Comparison of ENCODE assay signal across 8 cellular contexts in genomic region chr3:146065573-146066006, GRCh38.
DNase-seq lines count a peak whose midpoint lies in the region; ATAC-seq, FAIRE-seq and TF ChIP-seq lines count a peak whose summit lies in the region.

No MANE protein-coding gene starts in this region.

- H3K79me2 ChIP-seq in ACC112 (ENCODE audit: control insufficient read depth, insufficient read depth, low read length, unreplicated experiment) (peaks cover 6% of the 10 kb centered on the region), HepG2 (ENCODE audit: insufficient read depth, low read length) (no peaks in the 10 kb centered on the region)

- H3K27ac Mint-ChIP-seq in activated naive CD8-positive, alpha-beta T cell treated with anti-CD3 and anti-CD28 coated beads, Interleukin-2, amount 50 U/mL, for 24 hours = no peak overlapping the region

- no peaks in the 10 kb centered on the region for H3K4me1 Mint-ChIP-seq in activated naive CD8-positive, alpha-beta T cell treated with anti-CD3 and anti-CD28 coated beads, Interleukin-2, amount 50 U/mL, for 24 hours

- no peaks in the 10 kb centered on the region for H3K27me3 Mint-ChIP-seq in activated naive CD8-positive, alpha-beta T cell treated with anti-CD3 and anti-CD28 coated beads, Interleukin-2, amount 50 U/mL, for 24 hours

- DNase-seq in NCI-H1694 treated with DMSO at 0.1 percent for 48 hours (lab: John Stamatoyannopoulos, UW) (peak; percentile 46), astrocyte of the hippocampus (ENCODE audit: low read depth, low spot score) (peak; percentile 77), HepG2 (ENCODE audit: low spot score) (peak; percentile 50), urothelium cell line (ENCODE audit: low spot score) (no peak)
- no peak for DNase-seq in activated effector memory CD4-positive, alpha-beta T cell treated with anti-CD3 and anti-CD28 coated beads, Interleukin-2, amount 50 U/mL, for 16 hours
- no peak for DNase-seq in activated naive CD8-positive, alpha-beta T cell treated with anti-CD3 and anti-CD28 coated beads, Interleukin-2, amount 50 U/mL, for 24 hours

- TF ChIP-seq POLR2A in HepG2 (IDR thresholded peaks at IDR 0.05; ENCODE audit: insufficient read depth in 1 of 2, low read depth in 2 of 2, low read length in 2 of 2) = no peak

- H3K4me1 ChIP-seq in ACC112 (ENCODE audit: control insufficient read depth, insufficient read depth, low read length, unreplicated experiment) = peaks cover 21% of the 10 kb centered on the region
- H3K4me1 ChIP-seq in HepG2 (ENCODE audit: insufficient read depth, low read length) = no peaks in the 10 kb centered on the region

- H3K4me3 Mint-ChIP-seq in activated naive CD8-positive, alpha-beta T cell treated with anti-CD3 and anti-CD28 coated beads, Interleukin-2, amount 50 U/mL, for 24 hours = no peak overlapping the region

- intact Hi-C loops in HepG2 (cut with micrococcal nuclease; ENCODE audit: unreplicated experiment) = loop anchor here (1.0 to 10.0 kb wide), 5 partner anchors 95 to 579 kb away; no protein-coding TSS in a partner anchor

- TF ChIP-seq EP300 in HepG2 (IDR thresholded peaks at IDR 0.05; ENCODE audit: low read depth in 2 of 2, low read length in 2 of 2) = no peak
- no peak for TF ChIP-seq EP300 in HepG2 (CRISPR knock-in tag; IDR thresholded peaks at IDR 0.05; ENCODE audit: borderline replicate concordance)

- H3K4me3 ChIP-seq in ACC112 (ENCODE audit: low read depth, low read length) (no peak overlapping the region), HepG2 (replicated peaks in 1 of 3; ENCODE audit: insufficient read depth in 1 of 3, low read depth in 2 of 3, low read length in 3 of 3) (no peak overlapping the region)

- H3K4me2 ChIP-seq in HepG2 (ENCODE audit: low read depth, low read length) = no peak overlapping the region

- CTCF ChIA-PET in HepG2 (lab: Yijun Ruan, JAX; ENCODE audit: low intra/inter-chr PET ratio, low total read pairs) = interaction anchor here (0.7 to 2.0 kb wide), 7 partner anchors 83 to 512 kb away, joined by 3 to 24 read pairs (median 7); no protein-coding TSS in a partner anchor

- TF ChIP-seq RAD21 in HepG2 (CRISPR knock-in tag; IDR thresholded peaks at IDR 0.05) = no peak

- no peaks in the 10 kb centered on the region for H3K27me3 ChIP-seq in ACC112 (ENCODE audit: insufficient read depth, low read length)
- no peaks in the 10 kb centered on the region; a peak in 1 of 5 replicates for H3K27me3 ChIP-seq in HepG2 (ENCODE audit: control insufficient read depth in 1 of 2, insufficient read depth in 2 of 2, low read length in 2 of 2)

- in situ Hi-C loops in HepG2 (cut with HindIII; ENCODE audit: extremely low pct_ligation_motif_present, low pct_unique_long_range_greater_than_20kb) = loop anchor here (5.0 to 10.0 kb wide), 3 partner anchors 99 to 509 kb away; partner anchors contain the start of gene PLOD2

- 52% methylated on average over 2 of the region's 2 CpGs for WGBS in HepG2 (ENCODE audit: low lambda C conversion rate)

- POLR2A ChIA-PET in HepG2 (lab: Yijun Ruan, JAX) = interaction anchor here (1.2 kb wide), 1 partner anchor 95 kb away, joined by 16 read pairs; the partner anchor contains the start of gene PLOD2

- no peaks in the 10 kb centered on the region for H3K9me3 ChIP-seq in HepG2 (ENCODE audit: low read length)

- no peak overlapping the region for H2AFZ ChIP-seq in ACC112 (ENCODE audit: low read length, unreplicated experiment)
- no peak overlapping the region for H2AFZ ChIP-seq in HepG2 (ENCODE audit: low read length)

- H4K20me1 ChIP-seq in HepG2 (ENCODE audit: insufficient read depth, low read length) = no peaks in the 10 kb centered on the region

- H3K36me3 Mint-ChIP-seq in activated naive CD8-positive, alpha-beta T cell treated with anti-CD3 and anti-CD28 coated beads, Interleukin-2, amount 50 U/mL, for 24 hours (ENCODE audit: low read depth) = no peaks in the 10 kb centered on the region

- no peak for ATAC-seq in HepG2
- ATAC-seq in activated naive CD8-positive, alpha-beta T cell treated with anti-CD3 and anti-CD28 coated beads, Interleukin-2, amount 50 U/mL, for 24 hours = no peak

- TF ChIP-seq CTCF in HepG2 (CRISPR knock-in tag; IDR thresholded peaks at IDR 0.05) = peak; percentile 49

- H3K9ac ChIP-seq in HepG2 (ENCODE audit: insufficient read depth, low read depth, low read length) = no peak overlapping the region

- H3K36me3 ChIP-seq in ACC112 (ENCODE audit: insufficient read depth, low read length) (peaks cover 49% of the 10 kb centered on the region), HepG2 (replicated peaks in 1 of 2; ENCODE audit: control insufficient read depth in 1 of 2, insufficient read depth in 2 of 2, low read length in 2 of 2) (peaks cover 0 to 6% of the 10 kb centered on the region in 2 experiments; a peak in 1 of 5 replicates)

- H3K27ac ChIP-seq in ACC112 (ENCODE audit: low read depth, low read length) (peak overlapping the region; percentile 78), HepG2 (ENCODE audit: extremely low read length, insufficient read depth, low read length) (no peak overlapping the region)

- H3K9me3 Mint-ChIP-seq in activated naive CD8-positive, alpha-beta T cell treated with anti-CD3 and anti-CD28 coated beads, Interleukin-2, amount 50 U/mL, for 24 hours = no peaks in the 10 kb centered on the region

- BruUV-seq in HepG2 (replicated peaks; lab: Mats Ljungman, UMichigan) = no TSS peak

- FAIRE-seq in G401.6 (lab: Jason Lieb, UNC) (peak; percentile 93), HepG2 (lab: Jason Lieb, UNC) (no peak), urothelium cell line (lab: Jason Lieb, UNC) (no peak)

TF ChIP-seq in HepG2, 621 proteins besides CTCF, POLR2A, EP300 and RAD21:
- TF ChIP-seq STAG1 (CRISPR knock-in tag; IDR thresholded peaks at IDR 0.05) = peak; percentile 72
- TF ChIP-seq NRL (CRISPR knock-in tag; IDR thresholded peaks at IDR 0.05; ENCODE audit: borderline replicate concordance) = no peak
- TF ChIP-seq FOXO1 (CRISPR knock-in tag; IDR thresholded peaks at IDR 0.05) = no peak
- peak; percentile 57; the same call in 1 of the 2 replicates for TF ChIP-seq CREB1 (IDR thresholded peaks at IDR 0.05)
- no peak for TF ChIP-seq CREB1 (CRISPR knock-in tag; IDR thresholded peaks at IDR 0.05)
- TF ChIP-seq PPARG (CRISPR knock-in tag; conservative IDR thresholded peaks at IDR 0.05) = 0 out of 2 replicates have a peak, but pooled peaks have one; percentile 22
- peak; percentile 46 for TF ChIP-seq SMC3 (IDR thresholded peaks at IDR 0.05; ENCODE audit: low read length)
- no peak for TF ChIP-seq SMAD3 (CRISPR knock-in tag; IDR thresholded peaks at IDR 0.05)
- TF ChIP-seq SPEN (CRISPR knock-in tag; IDR thresholded peaks at IDR 0.05; ENCODE audit: low read depth) = no peak
- peak; percentile 66; the same call in 1 of the 2 replicates for TF ChIP-seq ARID3A (IDR thresholded peaks at IDR 0.05; ENCODE audit: low read depth, low read length)
TF ChIP-seq in HepG2: peak in this region for 5.

Comparison
In these comparisons a context has a peak if more than half of its experiments do, and no peak if none do; other contexts are left out.
1. DNase-seq: peak in NCI-H1694 treated with DMSO at 0.1 percent for 48 hours (single experiment), astrocyte of the hippocampus (single experiment) and HepG2 (single experiment); none in urothelium cell line (single experiment), activated effector memory CD4-positive, alpha-beta T cell treated with anti-CD3 and anti-CD28 coated beads, Interleukin-2, amount 50 U/mL, for 16 hours (single experiment) and activated naive CD8-positive, alpha-beta T cell treated with anti-CD3 and anti-CD28 coated beads, Interleukin-2, amount 50 U/mL, for 24 hours (single experiment).